In the genomic region with DNA sequence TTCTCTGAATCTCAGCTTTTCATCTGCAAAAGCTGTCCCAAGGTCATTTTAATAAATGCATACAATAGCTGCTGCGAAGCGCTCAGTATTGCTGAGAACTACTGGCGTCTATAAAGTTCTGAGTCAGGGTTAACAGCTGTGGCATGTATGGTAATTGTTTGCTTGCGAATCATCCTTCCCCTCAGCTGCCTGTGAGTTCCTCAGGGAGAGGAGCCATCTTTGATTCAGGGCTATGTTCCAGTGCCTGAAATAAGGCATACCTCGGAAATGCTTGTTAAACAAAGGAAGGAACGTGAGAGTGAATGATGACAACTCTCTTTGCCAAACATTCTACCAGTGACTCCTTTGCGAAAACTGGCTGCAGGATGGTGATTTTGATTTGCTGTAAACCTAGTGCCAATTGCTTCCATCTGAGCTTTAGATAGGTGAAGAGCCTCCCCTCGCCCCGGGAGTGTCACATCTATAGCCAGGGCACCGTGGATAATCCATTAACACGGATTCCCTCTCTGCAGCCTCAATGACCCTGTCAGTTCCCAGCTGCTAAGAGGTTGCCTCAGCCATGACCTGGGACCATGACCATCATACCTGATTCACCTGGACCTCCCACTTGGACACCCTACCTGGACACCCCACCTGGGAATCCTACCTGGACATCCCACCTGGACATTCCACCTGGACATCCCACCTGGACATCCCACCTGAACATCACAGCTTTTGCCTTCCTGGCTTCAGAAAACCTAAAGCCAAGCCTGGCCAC, we compare ENCODE assay signal across 9 cellular contexts. TPM values are rescaled to one million over a fixed set of nuclear protein-coding genes. Genes with fewer than 3 reads are reported as not detected.
DNase-seq lines count a peak whose midpoint lies in the region; ATAC-seq and TF ChIP-seq lines count a peak whose summit lies in the region.
"Had no signal": no experiment of that assay in that cellular context is flagged by ENCODE, and none has a peak within 500 bp of the region (broad histone marks: within the 10 kb centered on the region; RNA-seq: fewer than 3 reads in every experiment).

No MANE protein-coding gene starts in this region.

- no peaks in the 10 kb centered on the region for H3K27me3 Mint-ChIP-seq in stimulated activated memory B cell treated with anti-CD40 and anti-IgM and Interleukin-4, amounts not matched to agents 10 μg/mL and 1 μg/mL and 100 μg/mL, for 72 hours
- H3K27me3 Mint-ChIP-seq in activated T-cell treated with anti-CD3 and anti-CD28 coated beads, Interleukin-2, amount 50 U/mL, for 24 hours, result no peaks in the 10 kb centered on the region

- peak; percentile 56 for DNase-seq in DMS 273 (lab: John Stamatoyannopoulos, UW; ENCODE audit: unreplicated experiment)
- DNase-seq in DMS 273 treated with DMSO at 0.1 percent for 48 hours (lab: John Stamatoyannopoulos, UW), result no peak
- peak; percentile 31 to 64 for DNase-seq in SW 1271 (lab: John Stamatoyannopoulos, UW)
- peak; percentile 94 for DNase-seq in fibroblast of the aortic adventitia (ENCODE audit: low read depth)
- no peak for DNase-seq in occipital lobe (lab: John Stamatoyannopoulos, UW)
- DNase-seq in stimulated activated CD4-positive, alpha-beta T cell treated with anti-CD3 and anti-CD28 coated beads, Interleukin-12 subunit alpha, Interleukin-12 subunit beta, amount 100 ng/mL, for 4 hours, result no peak
- DNase-seq in activated T-cell treated with anti-CD3 and anti-CD28 coated beads, Interleukin-2, amount 50 U/mL, for 24 hours, result no peak
- DNase-seq: NCI-H69 had no signal

- no peaks in the 10 kb centered on the region for H3K36me3 Mint-ChIP-seq in stimulated activated memory B cell treated with anti-CD40 and anti-IgM and Interleukin-4, amounts not matched to agents 10 μg/mL and 1 μg/mL and 100 μg/mL, for 72 hours
- no peaks in the 10 kb centered on the region for H3K36me3 Mint-ChIP-seq in activated T-cell treated with anti-CD3 and anti-CD28 coated beads, Interleukin-2, amount 50 U/mL, for 24 hours (ENCODE audit: low read depth)

- no peak for TF ChIP-seq CTCF in fibroblast of the aortic adventitia (IDR thresholded peaks at IDR 0.05; ENCODE audit: insufficient read depth, low read length)

- ATAC-seq in stimulated activated memory B cell treated with anti-CD40 and anti-IgM and Interleukin-4, amounts not matched to agents 10 μg/mL and 1 μg/mL and 100 μg/mL, for 72 hours, result peak; percentile 24

- no peak overlapping the region for H3K4me3 ChIP-seq in fibroblast of the aortic adventitia (ENCODE audit: low read depth, low read length)

- no peak overlapping the region for H3K27ac Mint-ChIP-seq in stimulated activated memory B cell treated with anti-CD40 and anti-IgM and Interleukin-4, amounts not matched to agents 10 μg/mL and 1 μg/mL and 100 μg/mL, for 72 hours
- no peak overlapping the region for H3K27ac Mint-ChIP-seq in activated T-cell treated with anti-CD3 and anti-CD28 coated beads, Interleukin-2, amount 50 U/mL, for 24 hours

- no peak overlapping the region for H3K4me3 Mint-ChIP-seq in stimulated activated memory B cell treated with anti-CD40 and anti-IgM and Interleukin-4, amounts not matched to agents 10 μg/mL and 1 μg/mL and 100 μg/mL, for 72 hours
- no peak overlapping the region for H3K4me3 Mint-ChIP-seq in activated T-cell treated with anti-CD3 and anti-CD28 coated beads, Interleukin-2, amount 50 U/mL, for 24 hours

- H3K4me1 Mint-ChIP-seq in stimulated activated memory B cell treated with anti-CD40 and anti-IgM and Interleukin-4, amounts not matched to agents 10 μg/mL and 1 μg/mL and 100 μg/mL, for 72 hours, result no peaks in the 10 kb centered on the region
- no peaks in the 10 kb centered on the region for H3K4me1 Mint-ChIP-seq in activated T-cell treated with anti-CD3 and anti-CD28 coated beads, Interleukin-2, amount 50 U/mL, for 24 hours (ENCODE audit: low read depth)

- no peaks in the 10 kb centered on the region for H3K9me3 Mint-ChIP-seq in stimulated activated memory B cell treated with anti-CD40 and anti-IgM and Interleukin-4, amounts not matched to agents 10 μg/mL and 1 μg/mL and 100 μg/mL, for 72 hours
- H3K9me3 Mint-ChIP-seq in activated T-cell treated with anti-CD3 and anti-CD28 coated beads, Interleukin-2, amount 50 U/mL, for 24 hours, result no peaks in the 10 kb centered on the region

RNA-seq across cellular contexts. Expression of a gene that starts 39.6 kb away (rescaled TPM):
- total RNA-seq in fibroblast of the aortic adventitia (ENCODE audit: low replicate concordance) (not detected in 2 replicates), occipital lobe (19.3 TPM)

RNA-seq across cellular contexts. Expression of a gene that starts 51.1 kb away (rescaled TPM):
- total RNA-seq in fibroblast of the aortic adventitia (ENCODE audit: low replicate concordance) (not detected in 2 replicates), occipital lobe (not detected)

Comparison
In these comparisons a context has a peak if more than half of its experiments do, and no peak if none do; other contexts are left out.
1. DNase-seq: peak in DMS 273 (single experiment), SW 1271 (2 of 2) and fibroblast of the aortic adventitia (single experiment); none in DMS 273 treated with DMSO at 0.1 percent for 48 hours (single experiment), occipital lobe (single experiment), stimulated activated CD4-positive, alpha-beta T cell treated with anti-CD3 and anti-CD28 coated beads, Interleukin-12 subunit alpha, Interleukin-12 subunit beta, amount 100 ng/mL, for 4 hours (single experiment) and activated T-cell treated with anti-CD3 and anti-CD28 coated beads, Interleukin-2, amount 50 U/mL, for 24 hours (single experiment).
2. RNA of a gene that starts 39.6 kb away (total RNA-seq): 19.3 TPM in occipital lobe (single experiment); not detected in fibroblast of the aortic adventitia; every median in the first group is over 10 times any median in the second.